ENCODE assay signal across 28 cellular contexts in the genomic region with DNA sequence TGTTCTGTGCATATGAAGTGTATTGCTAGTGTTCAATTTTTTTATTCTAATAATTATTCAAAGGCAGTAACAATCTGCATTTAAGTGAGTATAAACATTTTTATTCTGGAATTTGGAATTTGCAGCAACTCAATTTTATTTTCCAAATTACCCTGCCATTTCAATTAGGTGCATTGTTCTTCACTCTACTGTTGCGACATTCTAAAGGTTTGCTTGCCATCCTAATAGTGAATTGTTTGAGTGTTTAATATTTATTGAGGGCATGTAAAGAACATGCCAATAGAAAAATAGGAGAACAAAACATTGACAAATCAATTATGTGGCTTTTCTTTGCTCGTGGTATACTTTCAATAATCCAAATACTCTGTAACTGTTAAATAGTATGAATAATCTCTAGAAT. TPM values are rescaled to one million over a fixed set of nuclear protein-coding genes. Genes with fewer than 3 reads are reported as not detected.
"Had no signal": no experiment of that assay in that cellular context is flagged by ENCODE, and none has a peak within 500 bp of the region (broad histone marks: within the 10 kb centered on the region; RNA-seq: fewer than 3 reads in every experiment).

No MANE protein-coding gene starts in this region.

- H3K27ac ChIP-seq: psoas muscle, suprapubic skin, tibial artery had no signal

- H3K27me3 ChIP-seq: esophagus squamous epithelium, pancreas, suprapubic skin, tibial artery had no signal

- H3K4me1 ChIP-seq: suprapubic skin had no signal

- DNase-seq: activated CD4-positive, alpha-beta memory T cell treated with anti-CD3 and anti-CD28 coated beads for 36 hours; activated CD4-positive, alpha-beta T cell treated with anti-CD3 and anti-CD28 coated beads, Interleukin-2, amount 10 ng/mL, durations not matched to agents 24 days and 14 days; activated CD4-positive, CD25-positive, alpha-beta regulatory T cell treated with anti-CD3 and anti-CD28 coated beads, Interleukin-2, amount 50 U/mL, for 72 hours; activated CD8-positive, alpha-beta memory T cell treated with anti-CD3 and anti-CD28 coated beads, Interleukin-2, amount 50 U/mL, for 48 hours; activated gamma-delta T cell; activated naive CD4-positive, alpha-beta T cell treated with anti-CD3 and anti-CD28 coated beads, Interleukin-2, amount 10 ng/mL, durations not matched to agents 7 days and 5 days; activated naive CD8-positive, alpha-beta T cell treated with anti-CD3 and anti-CD28 coated beads, Interleukin-2, amount 10 ng/mL, durations not matched to agents 7 days and 5 days; activated T-cell treated with anti-CD3 and anti-CD28 coated beads, Interleukin-2, amount 50 U/mL, for 24 hours; central memory CD4-positive, alpha-beta T cell; endodermal cell; esophagus squamous epithelium; glutamatergic neuron; left lung; mesendoderm; naive thymus-derived CD4-positive, alpha-beta T cell; nucleus accumbens; pancreas; psoas muscle; stimulated activated CD4-positive, alpha-beta T cell treated with anti-CD3 and anti-CD28 coated beads, Interleukin-15, amount 100 ng/mL, for 24 hours; stimulated activated CD4-positive, alpha-beta T cell treated with anti-CD3 and anti-CD28 coated beads, Interleukin-2, amount 100 ng/mL, for 24 hours; stimulated activated naive CD4-positive, alpha-beta T cell; T-helper 9 cell; tibial artery had no signal

- FAIRE-seq: astrocyte, pancreas, TTC549 had no signal

- H3K36me3 ChIP-seq: left lung, suprapubic skin, tibial artery had no signal

- ATAC-seq: left lung; naive thymus-derived CD4-positive, alpha-beta T cell; pancreas; psoas muscle had no signal

- H3K4me3 ChIP-seq: esophagus squamous epithelium, left lung, lung, pancreas, psoas muscle, suprapubic skin, tibial artery had no signal

- H3K9me3 ChIP-seq: esophagus squamous epithelium, left lung, pancreas, psoas muscle, suprapubic skin, tibial artery had no signal

RNA-seq across cellular contexts. Expression of gene MEIS1, which starts 18.0 kb away (rescaled TPM):
- total RNA-seq: activated CD4-positive, alpha-beta memory T cell treated with anti-CD3 and anti-CD28 coated beads for 36 hours; activated CD4-positive, alpha-beta T cell treated with anti-CD3 and anti-CD28 coated beads, Interleukin-2, amount 10 ng/mL, durations not matched to agents 24 days and 14 days; activated CD8-positive, alpha-beta memory T cell treated with anti-CD3 and anti-CD28 coated beads for 36 hours; activated naive CD8-positive, alpha-beta T cell treated with anti-CD3 and anti-CD28 coated beads, Interleukin-2, amount 10 ng/mL, durations not matched to agents 7 days and 5 days had no signal
- polyA plus RNA-seq: naive thymus-derived CD4-positive, alpha-beta T cell had no signal
